ENCODE assay signal across 12 cellular contexts in genomic region chr3:133460809-133461208, GRCh38.
DNase-seq lines count a peak whose midpoint lies in the region; ATAC-seq and TF ChIP-seq lines count a peak whose summit lies in the region.
"Had no signal": no experiment of that assay in that cellular context is flagged by ENCODE, and none has a peak within 500 bp of the region (broad histone marks: within the 10 kb centered on the region; RNA-seq: fewer than 3 reads in every experiment).

No MANE protein-coding gene starts in this region.

- intact Hi-C loops in mammary epithelial cell (cut with micrococcal nuclease): no loop called here
- intact Hi-C loops in breast epithelium (cut with DNase I; ENCODE audit: low total_unique reads): no loop called here
- intact Hi-C loops in vagina (cut with DNase I): no loop called here

- H3K27ac ChIP-seq in mammary epithelial cell (ENCODE audit: insufficient read depth, low read depth, low read length) (no peak overlapping the region), breast epithelium (no peak overlapping the region), OCI-LY1 (ENCODE audit: low read depth, low read length, poor library complexity, severe bottlenecking) (peak overlapping the region; percentile 98), foreskin keratinocyte (no peak overlapping the region), smooth muscle cell (ENCODE audit: low read depth) (no peak overlapping the region), vagina (no peak overlapping the region)

- ATAC-seq in foreskin keratinocyte (peak; percentile 81), HG02970 (IDR thresholded peaks at IDR 0.05; ENCODE audit: low FRiP score, unreplicated experiment) (no peak)

- no peak for TF ChIP-seq CTCF in mammary epithelial cell (conservative IDR thresholded peaks at IDR 0.05 in 1 of 2, IDR thresholded peaks at IDR 0.05 in 1 of 2; ENCODE audit: extremely low read depth in 1 of 2, insufficient read depth in 1 of 2, low read depth in 1 of 2, low read length in 2 of 2)
- no peak for TF ChIP-seq CTCF in breast epithelium (IDR thresholded peaks at IDR 0.05)
- TF ChIP-seq CTCF in OCI-LY1 (IDR thresholded peaks at IDR 0.05; ENCODE audit: low read length): no peak
- no peak for TF ChIP-seq CTCF in foreskin keratinocyte (conservative IDR thresholded peaks at IDR 0.05)
- no peak for TF ChIP-seq CTCF in smooth muscle cell (IDR thresholded peaks at IDR 0.05; ENCODE audit: borderline replicate concordance, insufficient read depth, poor library complexity, severe bottlenecking)
- no peak for TF ChIP-seq CTCF in vagina (IDR thresholded peaks at IDR 0.05)

- CTCF ChIA-PET in mammary epithelial cell (lab: Charles Lee; ENCODE audit: low non-redundant PET): no interaction called here

- dilution Hi-C loops in mammary epithelial cell (cut with HindIII; ENCODE audit: low sequenced_read_pairs): no loop called here

- WGBS in mammary epithelial cell (ENCODE audit: low coverage, missing lambda C conversion rate): 95% methylated on average over 3 of the region's 3 CpGs
- WGBS in smooth muscle cell (ENCODE audit: low lambda C conversion rate): 69% methylated on average over 3 of the region's 3 CpGs

- H3K4me1 ChIP-seq in mammary epithelial cell (ENCODE audit: insufficient read depth, low read length) (no peaks in the 10 kb centered on the region), breast epithelium (no peaks in the 10 kb centered on the region), OCI-LY1 (ENCODE audit: insufficient read depth, low read length, severe bottlenecking) (peaks cover 56% of the 10 kb centered on the region), foreskin keratinocyte (peaks cover 6% of the 10 kb centered on the region), smooth muscle cell (ENCODE audit: low read depth) (peaks cover 23% of the 10 kb centered on the region), vagina (peaks cover 29% of the 10 kb centered on the region)

- H3K4me3 ChIP-seq in mammary epithelial cell (replicated peaks in 1 of 3; ENCODE audit: insufficient read depth in 1 of 3, low read depth in 2 of 3, low read length in 3 of 3): no peak overlapping the region
- H3K4me3 ChIP-seq in breast epithelium: no peak overlapping the region
- no peak overlapping the region for H3K4me3 ChIP-seq in OCI-LY1 (ENCODE audit: low read depth, low read length, poor library complexity, severe bottlenecking)
- no peak overlapping the region for H3K4me3 ChIP-seq in smooth muscle cell
- H3K4me3 ChIP-seq in vagina: no peak overlapping the region

- H3K9me2 ChIP-seq in OCI-LY1 (ENCODE audit: low read depth, low read length): no peaks in the 10 kb centered on the region

- H3K4me2 ChIP-seq in mammary epithelial cell (ENCODE audit: insufficient read depth, low read depth, low read length) (no peak overlapping the region), OCI-LY1 (ENCODE audit: low read length) (peak overlapping the region; percentile 14; the same call in 1 of the 2 replicates), smooth muscle cell (no peak overlapping the region)

- TF ChIP-seq POLR2A in breast epithelium (IDR thresholded peaks at IDR 0.05) (no peak), vagina (IDR thresholded peaks at IDR 0.05) (no peak)

- DNase-seq in mammary epithelial cell (peak; percentile 21), breast epithelium (ENCODE audit: low spot score in 2 of 2) (no peak), foreskin keratinocyte (peak; percentile 52 to 84), smooth muscle cell (lab: John Stamatoyannopoulos, UW; ENCODE audit: unreplicated experiment) (no peak), HuH-7 (ENCODE audit: low spot score) (no peak), vagina (ENCODE audit: extremely low spot score in 2 of 2) (no peak)
- DNase-seq: activated CD4-positive, alpha-beta T cell treated with anti-CD3 and anti-CD28 coated beads for 4 hours; DMS79 treated with DMSO at 0.1 percent for 48 hours; NCI-H345; nucleus accumbens had no signal

- H4K20me1 ChIP-seq in mammary epithelial cell (ENCODE audit: insufficient read depth, low read length): no peaks in the 10 kb centered on the region
- H4K20me1 ChIP-seq in OCI-LY1 (ENCODE audit: insufficient read depth, low read length): no peaks in the 10 kb centered on the region
- no peaks in the 10 kb centered on the region for H4K20me1 ChIP-seq in smooth muscle cell (ENCODE audit: low read depth)

- in situ Hi-C loops in mammary epithelial cell (cut with MboI; ENCODE audit: low sequenced_read_pairs in 2 of 2): loop anchor here in 1 of 2 donors (10.0 kb wide), 1 partner anchor 114 kb away; the partner anchor contains the start of gene CDV3

- H2AFZ ChIP-seq in mammary epithelial cell (ENCODE audit: low read depth, low read length) (no peak overlapping the region), OCI-LY1 (ENCODE audit: low read length) (no peak overlapping the region), smooth muscle cell (ENCODE audit: low read depth) (no peak overlapping the region)

- H3K36me3 ChIP-seq in mammary epithelial cell (ENCODE audit: insufficient read depth, low read length) (no peaks in the 10 kb centered on the region), breast epithelium (no peaks in the 10 kb centered on the region), OCI-LY1 (ENCODE audit: insufficient read depth, low read length) (no peaks in the 10 kb centered on the region), smooth muscle cell (ENCODE audit: low read depth) (no peaks in the 10 kb centered on the region), vagina (no peaks in the 10 kb centered on the region)

- no TSS peak for BruUV-seq in mammary epithelial cell (replicated peaks; lab: Mats Ljungman, UMichigan)

- H3K79me2 ChIP-seq in mammary epithelial cell (ENCODE audit: insufficient read depth, low read length) (no peaks in the 10 kb centered on the region), OCI-LY1 (ENCODE audit: insufficient read depth, low read length) (peaks cover 7% of the 10 kb centered on the region; the same call in 1 of the 2 replicates), smooth muscle cell (ENCODE audit: low read depth) (no peaks in the 10 kb centered on the region)

- H3F3A ChIP-seq in OCI-LY1 (ENCODE audit: insufficient read depth, low read length): no peaks in the 10 kb centered on the region; the same call in 1 of the 2 replicates
- no peaks in the 10 kb centered on the region for H3F3A ChIP-seq in smooth muscle cell (ENCODE audit: low read depth)

- no peaks in the 10 kb centered on the region for H3K27me3 ChIP-seq in mammary epithelial cell (ENCODE audit: insufficient read depth, low read length)
- H3K27me3 ChIP-seq in breast epithelium: no peaks in the 10 kb centered on the region
- no peaks in the 10 kb centered on the region for H3K27me3 ChIP-seq in OCI-LY1 (ENCODE audit: insufficient read depth, low read length)
- no peaks in the 10 kb centered on the region for H3K27me3 ChIP-seq in foreskin keratinocyte
- H3K27me3 ChIP-seq in smooth muscle cell (ENCODE audit: low read depth): no peaks in the 10 kb centered on the region
- no peaks in the 10 kb centered on the region for H3K27me3 ChIP-seq in vagina

- H3K9ac ChIP-seq in mammary epithelial cell (ENCODE audit: insufficient read depth, low read length) (no peak overlapping the region), OCI-LY1 (ENCODE audit: low read length) (no peak overlapping the region; the same call in 1 of the 2 replicates), smooth muscle cell (ENCODE audit: low read depth) (no peak overlapping the region)

- no peaks in the 10 kb centered on the region for H3K9me3 ChIP-seq in mammary epithelial cell (replicated peaks; ENCODE audit: insufficient read depth, low read length)
- no peaks in the 10 kb centered on the region for H3K9me3 ChIP-seq in breast epithelium
- H3K9me3 ChIP-seq in OCI-LY1 (ENCODE audit: low read length): no peaks in the 10 kb centered on the region
- H3K9me3 ChIP-seq in smooth muscle cell (replicated peaks; ENCODE audit: low read depth): no peaks in the 10 kb centered on the region
- no peaks in the 10 kb centered on the region for H3K9me3 ChIP-seq in vagina

Comparison
In these comparisons a context has a peak if more than half of its experiments do, and no peak if none do; other contexts are left out.
1. DNase-seq: peak in mammary epithelial cell (single experiment) and foreskin keratinocyte (2 of 2); none in breast epithelium (0 of 2), smooth muscle cell (single experiment), HuH-7 (single experiment) and vagina (0 of 2).